Comparison of ENCODE assay signal across 11 cellular contexts in genomic region chr11:5818245-5818865, GRCh38. TPM values are rescaled to one million over a fixed set of nuclear protein-coding genes. Genes with fewer than 3 reads are reported as not detected.
A peak's percentile ranks its signal among the peaks of the same experiment; 100 is the strongest.
DNase-seq lines count a peak whose midpoint lies in the region; ATAC-seq and TF ChIP-seq lines count a peak whose summit lies in the region.
"Had no signal": no experiment of that assay in that cellular context is flagged by ENCODE, and none has a peak within 500 bp of the region (broad histone marks: within the 10 kb centered on the region; RNA-seq: fewer than 3 reads in every experiment).

No MANE protein-coding gene starts in this region.

- ATAC-seq in GM21423 (IDR thresholded peaks at IDR 0.05; ENCODE audit: unreplicated experiment) (peak; percentile 54), aorta (ENCODE audit: low FRiP score) (no peak)

- H3K27me3 ChIP-seq in hepatocyte (no peaks in the 10 kb centered on the region), aorta (ENCODE audit: control insufficient read depth in 1 of 2, insufficient read depth in 2 of 2, low read length in 1 of 2) (no peaks in the 10 kb centered on the region)

- no peaks in the 10 kb centered on the region for H3K9me3 ChIP-seq in hepatocyte (ENCODE audit: low read depth)
- H3K9me3 ChIP-seq in aorta (ENCODE audit: control insufficient read depth, low read length), result no peaks in the 10 kb centered on the region

- H3K4me1 ChIP-seq in hepatocyte (ENCODE audit: insufficient read depth) (no peaks in the 10 kb centered on the region), aorta (ENCODE audit: control insufficient read depth in 1 of 2, insufficient read depth in 2 of 2, low read length in 2 of 2) (no peaks in the 10 kb centered on the region)

- in situ Hi-C loops in GM13977 (cut with MboI; ENCODE audit: low pct_unique_long_range_greater_than_20kb, low sequenced_read_pairs, unreplicated experiment) (loop anchor here (25.0 kb wide), 1 partner anchor 331 kb away; the partner anchor contains the start of gene OR52D1), KBM-7 (cut with MboI; ENCODE audit: low pct_unique_long_range_greater_than_20kb, low sequenced_read_pairs) (no loop called here)

- H2AFZ ChIP-seq in hepatocyte, result peak overlapping the region; percentile 18

- no peaks in the 10 kb centered on the region for H3K36me3 ChIP-seq in hepatocyte (replicated peaks; ENCODE audit: insufficient read depth, low read depth)
- no peaks in the 10 kb centered on the region for H3K36me3 ChIP-seq in aorta (ENCODE audit: control insufficient read depth in 1 of 2, insufficient read depth in 2 of 2, low read length in 1 of 2)

- 57% methylated on average over 1 of the region's 1 CpG for WGBS in hepatocyte (ENCODE audit: low lambda C conversion rate, missing lambda C conversion rate)
- 45 to 50% methylated on average over 1 of the region's 1 CpG for WGBS in aorta, 2 donors

- H3K4me2 ChIP-seq in hepatocyte, result no peak overlapping the region

- no peaks in the 10 kb centered on the region for H3K79me2 ChIP-seq in hepatocyte

- H3K4me3 ChIP-seq in hepatocyte, result no peak overlapping the region
- H3K4me3 ChIP-seq in aorta (ENCODE audit: low read length in 2 of 2), result no peak overlapping the region
- H3K4me3 ChIP-seq: skin epidermis had no signal

- TF ChIP-seq CTCF in GM13977 (IDR thresholded peaks at IDR 0.05; ENCODE audit: extremely low read depth, insufficient read depth, missing control alignments), result no peak
- no peak for TF ChIP-seq CTCF in hepatocyte (IDR thresholded peaks at IDR 0.05; ENCODE audit: poor library complexity)

- DNase-seq in GM13977 (ENCODE audit: low spot score), result peak; percentile 12
- peak; percentile 12 for DNase-seq in KBM-7
- no peak for DNase-seq in hepatocyte (ENCODE audit: low spot score)
- DNase-seq in aorta, result no peak
- DNase-seq in NCI-H510A (lab: John Stamatoyannopoulos, UW), result no peak
- no peak for DNase-seq in NCI-H524 (lab: John Stamatoyannopoulos, UW)
- DNase-seq in NK-92 treated with Interleukin-12 subunit alpha and Interleukin-12 subunit beta, amount 100 ng/mL, for 24 hours (lab: John Stamatoyannopoulos, UW), result no peak
- DNase-seq: NCI-H510A treated with DMSO at 0.1 percent for 48 hours had no signal

- H3K9me2 ChIP-seq in hepatocyte (replicated peaks; ENCODE audit: insufficient read depth), result no peaks in the 10 kb centered on the region

- H4K20me1 ChIP-seq in hepatocyte (ENCODE audit: insufficient read depth, poor library complexity, severe bottlenecking), result no peaks in the 10 kb centered on the region

- intact Hi-C loops in aorta (cut with DNase I), result no loop called here

- H3K27ac ChIP-seq in hepatocyte (no peak overlapping the region), aorta (ENCODE audit: low read depth in 1 of 2, low read length in 2 of 2) (no peak overlapping the region)

RNA-seq across cellular contexts. Expression of gene OR52N2, which starts 9.6 kb away (rescaled TPM):
- not detected in 2 replicates for total RNA-seq in hepatocyte
- polyA plus RNA-seq in hepatocyte, result not detected in 2 replicates
- total RNA-seq in aorta, result not detected
- under 1 TPM in 1 of 2 donors, not detected in 1; 0.13 TPM for polyA plus RNA-seq in aorta
- total RNA-seq: liver had no signal
- polyA plus RNA-seq: liver had no signal

RNA-seq across cellular contexts. Expression of gene OR52E6, which starts 23.3 kb away (rescaled TPM):
- total RNA-seq in hepatocyte (not detected in 2 replicates), aorta (not detected)
- polyA plus RNA-seq in hepatocyte (not detected in 2 replicates), aorta (not detected)
- total RNA-seq: liver had no signal
- polyA plus RNA-seq: liver had no signal

RNA-seq across cellular contexts. Expression of gene OR52N1, which starts 27.3 kb away (rescaled TPM):
- not detected in 2 replicates for total RNA-seq in hepatocyte
- not detected in 2 replicates for polyA plus RNA-seq in hepatocyte
- total RNA-seq in aorta, result not detected
- polyA plus RNA-seq in aorta, result not detected
- polyA plus RNA-seq: liver had no signal

RNA-seq across cellular contexts. Expression of gene OR52N5, which starts 35.2 kb away (rescaled TPM):
- total RNA-seq in hepatocyte, result 0.16 TPM in 1 of 2 replicates, not detected in the other
- polyA plus RNA-seq in hepatocyte, result not detected in 2 replicates
- not detected for total RNA-seq in aorta
- not detected for polyA plus RNA-seq in aorta
- polyA plus RNA-seq: liver had no signal

RNA-seq across cellular contexts. Expression of gene OR52E8, which starts 39.1 kb away (rescaled TPM):
- total RNA-seq in hepatocyte, result not detected in 2 replicates
- not detected in 2 replicates for polyA plus RNA-seq in hepatocyte
- not detected for total RNA-seq in aorta
- not detected for polyA plus RNA-seq in aorta
- total RNA-seq: liver had no signal
- polyA plus RNA-seq: liver had no signal

Comparison
In these comparisons a context has a peak if more than half of its experiments do, and no peak if none do; other contexts are left out.
1. DNase-seq: peak in GM13977 (single experiment) and KBM-7 (single experiment); none in hepatocyte (single experiment), aorta (0 of 2), NCI-H510A (single experiment), NCI-H524 (0 of 2) and NK-92 treated with Interleukin-12 subunit alpha and Interleukin-12 subunit beta, amount 100 ng/mL, for 24 hours (single experiment).